In genomic region chr7:44894881-44895600, GRCh38 we compare ENCODE assay signal across 19 cellular contexts. TPM values are rescaled to one million over a fixed set of nuclear protein-coding genes. Genes with fewer than 3 reads are reported as not detected.
DNase-seq lines count a peak whose midpoint lies in the region; ATAC-seq lines count a peak whose summit lies in the region.
"Had no signal": no experiment of that assay in that cellular context is flagged by ENCODE, and none has a peak within 500 bp of the region (broad histone marks: within the 10 kb centered on the region; RNA-seq: fewer than 3 reads in every experiment).

No MANE protein-coding gene starts in this region.

- no peaks in the 10 kb centered on the region for H3K27me3 Mint-ChIP-seq in activated naive CD8-positive, alpha-beta T cell
- H3K27me3 Mint-ChIP-seq in activated naive CD8-positive, alpha-beta T cell treated with anti-CD3 and anti-CD28 coated beads for 36 hours, result no peaks in the 10 kb centered on the region
- H3K27me3 Mint-ChIP-seq: activated CD4-positive, alpha-beta T cell treated with anti-CD3 and anti-CD28 coated beads, Interleukin-2, amount 10 ng/mL, durations not matched to agents 24 days and 14 days; activated naive CD4-positive, alpha-beta T cell treated with anti-CD3 and anti-CD28 coated beads, Interleukin-2, amount 50 U/mL, for 24 hours had no signal

- H3K36me3 Mint-ChIP-seq in activated naive CD8-positive, alpha-beta T cell, result peaks cover 2% of the 10 kb centered on the region
- H3K36me3 Mint-ChIP-seq in activated naive CD8-positive, alpha-beta T cell treated with anti-CD3 and anti-CD28 coated beads for 36 hours, result peaks cover 2% of the 10 kb centered on the region
- H3K36me3 Mint-ChIP-seq: CD8-positive, alpha-beta T cell had no signal

- H3K9me3 Mint-ChIP-seq in activated naive CD8-positive, alpha-beta T cell (ENCODE audit: low read depth), result no peaks in the 10 kb centered on the region
- H3K9me3 Mint-ChIP-seq in activated naive CD8-positive, alpha-beta T cell treated with anti-CD3 and anti-CD28 coated beads for 36 hours, result peaks cover 7% of the 10 kb centered on the region
- H3K9me3 Mint-ChIP-seq: activated CD4-positive, alpha-beta T cell treated with anti-CD3 and anti-CD28 coated beads, Interleukin-2, amount 10 ng/mL, durations not matched to agents 24 days and 14 days; activated naive CD4-positive, alpha-beta T cell treated with anti-CD3 and anti-CD28 coated beads, Interleukin-2, amount 50 U/mL, for 24 hours; CD8-positive, alpha-beta T cell had no signal

- H3K4me1 Mint-ChIP-seq in activated naive CD8-positive, alpha-beta T cell (ENCODE audit: low read depth), result peaks cover 29% of the 10 kb centered on the region
- H3K4me1 Mint-ChIP-seq in activated naive CD8-positive, alpha-beta T cell treated with anti-CD3 and anti-CD28 coated beads for 36 hours, result peaks cover 35% of the 10 kb centered on the region

- intact Hi-C loops in left colon (cut with DNase I, micrococcal nuclease), result no loop called here

- no peak for ATAC-seq in left colon
- no peak for ATAC-seq in HG03565 (IDR thresholded peaks at IDR 0.05; ENCODE audit: unreplicated experiment)
- ATAC-seq: CD8-positive, alpha-beta T cell; heart right ventricle; lower lobe of right lung had no signal

- no peak for DNase-seq in activated naive CD8-positive, alpha-beta T cell treated with anti-CD3 and anti-CD28 coated beads for 36 hours
- DNase-seq in cerebellar nuclear complex (lab: John Stamatoyannopoulos, UW) (peak; percentile 39 to 67), occipital lobe (lab: John Stamatoyannopoulos, UW) (peak; percentile 16), dermis blood vessel endothelial cell (no peak), left colon (no peak), MV-4-11 (lab: John Stamatoyannopoulos, UW) (no peak)
- DNase-seq: activated CD4-positive, alpha-beta T cell treated with anti-CD3 and anti-CD28 coated beads, Interleukin-2, amount 10 ng/mL, durations not matched to agents 24 days and 14 days; CD8-positive, alpha-beta T cell; effector memory CD4-positive, alpha-beta T cell; heart right ventricle; lower lobe of right lung; NCI-H226; NK-92 treated with Interleukin-12 subunit alpha and Interleukin-12 subunit beta, amount 100 ng/mL, for 24 hours; RPMI8226; stimulated activated CD4-positive, alpha-beta T cell treated with anti-CD3 and anti-CD28 coated beads, Interleukin-4, amount 100 ng/mL, for 24 hours; tibial artery had no signal

- H3K27ac Mint-ChIP-seq in activated naive CD8-positive, alpha-beta T cell, result peak overlapping the region; percentile 16
- no peak overlapping the region for H3K27ac Mint-ChIP-seq in activated naive CD8-positive, alpha-beta T cell treated with anti-CD3 and anti-CD28 coated beads for 36 hours
- H3K27ac Mint-ChIP-seq: activated CD4-positive, alpha-beta T cell treated with anti-CD3 and anti-CD28 coated beads, Interleukin-2, amount 10 ng/mL, durations not matched to agents 24 days and 14 days; activated naive CD4-positive, alpha-beta T cell treated with anti-CD3 and anti-CD28 coated beads, Interleukin-2, amount 50 U/mL, for 24 hours; CD8-positive, alpha-beta T cell had no signal

- no peak overlapping the region for H3K4me3 Mint-ChIP-seq in activated naive CD8-positive, alpha-beta T cell
- H3K4me3 Mint-ChIP-seq in activated naive CD8-positive, alpha-beta T cell treated with anti-CD3 and anti-CD28 coated beads for 36 hours, result no peak overlapping the region
- H3K4me3 Mint-ChIP-seq: activated CD4-positive, alpha-beta T cell treated with anti-CD3 and anti-CD28 coated beads, Interleukin-2, amount 10 ng/mL, durations not matched to agents 24 days and 14 days; activated naive CD4-positive, alpha-beta T cell treated with anti-CD3 and anti-CD28 coated beads, Interleukin-2, amount 50 U/mL, for 24 hours; CD8-positive, alpha-beta T cell had no signal

RNA-seq across cellular contexts. Expression of gene PURB, which starts 9.7 kb away (rescaled TPM):
- 10 to 100 TPM; 30.1 to 31.5 TPM for total RNA-seq in activated naive CD8-positive, alpha-beta T cell treated with anti-CD3 and anti-CD28 coated beads for 36 hours
- 44.3 TPM for total RNA-seq in occipital lobe
- 18.5 and 30.9 TPM in 2 replicates for total RNA-seq in dermis blood vessel endothelial cell
- 10 to 100 TPM; 19.7 to 20.9 TPM for total RNA-seq in left colon

RNA-seq across cellular contexts. Expression of gene H2AZ2, which starts 47.2 kb away (rescaled TPM):
- 100 to 1,000 TPM; 291 to 305 TPM for total RNA-seq in activated naive CD8-positive, alpha-beta T cell treated with anti-CD3 and anti-CD28 coated beads for 36 hours
- total RNA-seq in occipital lobe, result 246 TPM
- 158 and 274 TPM in 2 replicates for total RNA-seq in dermis blood vessel endothelial cell
- total RNA-seq in left colon, result 100 to 1,000 TPM; 126 to 147 TPM

Comparison
In these comparisons a context has a peak if more than half of its experiments do, and no peak if none do; other contexts are left out.
1. DNase-seq: peak in cerebellar nuclear complex (2 of 2) and occipital lobe (single experiment); none in activated naive CD8-positive, alpha-beta T cell treated with anti-CD3 and anti-CD28 coated beads for 36 hours (single experiment), dermis blood vessel endothelial cell (single experiment), left colon (0 of 2) and MV-4-11 (single experiment).